In genomic region chr16:15154650-15155562, GRCh38 we compare ENCODE assay signal across 7 cellular contexts.
DNase-seq lines count a peak whose midpoint lies in the region; FAIRE-seq and TF ChIP-seq lines count a peak whose summit lies in the region.
"Not testable (repeated sequence)": the region's sequence is repeated elsewhere in the genome, so short reads cannot be mapped to it uniquely, and the experiment has no call there.

No MANE protein-coding gene starts in this region.

- not testable (repeated sequence) for H3K27me3 ChIP-seq in NT2/D1 (ENCODE audit: insufficient read depth, insufficient read length); colonic mucosa; skeletal muscle satellite cell (ENCODE audit: control insufficient read depth, insufficient read depth, low read length)

- not testable (repeated sequence) for H3K4me1 Mint-ChIP-seq in activated CD4-positive, alpha-beta memory T cell treated with anti-CD3 and anti-CD28 coated beads, Interleukin-2, amount 10 ng/mL, durations not matched to agents 7 days and 5 days

- not testable (repeated sequence) for TF ChIP-seq CTCF in colonic mucosa (IDR thresholded peaks at IDR 0.05)

- POLR2A ChIA-PET in activated CD4-positive, alpha-beta memory T cell treated with anti-CD3 and anti-CD28 coated beads, Interleukin-2, amount 10 ng/mL, durations not matched to agents 7 days and 5 days (lab: Charles Lee): not testable (repeated sequence)

- not testable (repeated sequence) for H3K4me1 ChIP-seq in NT2/D1 (ENCODE audit: insufficient read depth, insufficient read length); colonic mucosa; skeletal muscle satellite cell (ENCODE audit: control insufficient read depth, insufficient read depth, low read length)

- H3K36me3 ChIP-seq in NT2/D1 (ENCODE audit: insufficient read depth, insufficient read length, low read length); colonic mucosa; skeletal muscle satellite cell (ENCODE audit: insufficient read depth, low read length): not testable (repeated sequence)

- H3K4me3 Mint-ChIP-seq in activated CD4-positive, alpha-beta memory T cell treated with anti-CD3 and anti-CD28 coated beads, Interleukin-2, amount 10 ng/mL, durations not matched to agents 7 days and 5 days: peak overlapping the region; percentile 64

- H3K9me3 Mint-ChIP-seq in activated CD4-positive, alpha-beta memory T cell treated with anti-CD3 and anti-CD28 coated beads, Interleukin-2, amount 10 ng/mL, durations not matched to agents 7 days and 5 days: not testable (repeated sequence)

- not testable (repeated sequence) for H3K27ac ChIP-seq in colonic mucosa

- CTCF ChIA-PET in activated CD4-positive, alpha-beta memory T cell treated with anti-CD3 and anti-CD28 coated beads, Interleukin-2, amount 10 ng/mL, durations not matched to agents 7 days and 5 days (lab: Charles Lee): not testable (repeated sequence)

- intact Hi-C loops in colonic mucosa (cut with DNase I): not testable (repeated sequence)

- H3K27me3 Mint-ChIP-seq in activated CD4-positive, alpha-beta memory T cell treated with anti-CD3 and anti-CD28 coated beads, Interleukin-2, amount 10 ng/mL, durations not matched to agents 7 days and 5 days: not testable (repeated sequence)

- peak; percentile 83 for DNase-seq in GM12891 (ENCODE audit: insufficient read length, low spot score)
- DNase-seq in HuH-7.5 (ENCODE audit: low spot score): peak; percentile 63
- peak; percentile 66 for DNase-seq in NT2/D1 (ENCODE audit: low read depth, low spot score)
- DNase-seq in activated CD4-positive, alpha-beta memory T cell treated with anti-CD3 and anti-CD28 coated beads, Interleukin-2, amount 10 ng/mL, durations not matched to agents 7 days and 5 days: peak; percentile 84
- DNase-seq in colonic mucosa: peak; percentile 91
- peak; percentile 91 for DNase-seq in islet precursor cell

- TF ChIP-seq POLR2A in GM12891 (IDR thresholded peaks at IDR 0.05; ENCODE audit: low read depth, low read length): not testable (repeated sequence)

- not testable (repeated sequence) for H3K36me3 Mint-ChIP-seq in activated CD4-positive, alpha-beta memory T cell treated with anti-CD3 and anti-CD28 coated beads, Interleukin-2, amount 10 ng/mL, durations not matched to agents 7 days and 5 days (ENCODE audit: low read depth)

- H3K9ac ChIP-seq in NT2/D1 (ENCODE audit: insufficient read length, low read depth): peak overlapping the region; percentile 56
- not testable (repeated sequence) for H3K9ac ChIP-seq in colonic mucosa (ENCODE audit: low read depth in 2 of 2, low read length in 2 of 2); skeletal muscle satellite cell (ENCODE audit: low read depth, low read length)

- not testable (repeated sequence) for H3K27ac Mint-ChIP-seq in activated CD4-positive, alpha-beta memory T cell treated with anti-CD3 and anti-CD28 coated beads, Interleukin-2, amount 10 ng/mL, durations not matched to agents 7 days and 5 days

- H3K4me2 ChIP-seq in skeletal muscle satellite cell (ENCODE audit: low read length): peak overlapping the region; percentile 77

- H3K4me3 ChIP-seq in NT2/D1 (ENCODE audit: insufficient read length, low read depth): peak overlapping the region; percentile 36
- H3K4me3 ChIP-seq in colonic mucosa: not testable (repeated sequence)
- peak overlapping the region; percentile 68 for H3K4me3 ChIP-seq in skeletal muscle satellite cell (ENCODE audit: low read length)

- FAIRE-seq in GM12891 (lab: Jason Lieb, UNC): not testable (repeated sequence)

- H3K9me3 ChIP-seq in NT2/D1 (ENCODE audit: insufficient read depth, low read length); colonic mucosa; skeletal muscle satellite cell (replicated peaks; ENCODE audit: low read length): not testable (repeated sequence)
